In genomic region chr10:43120948-43121290, GRCh38 we compare ENCODE assay signal across 8 cellular contexts. TPM values are rescaled to one million over a fixed set of nuclear protein-coding genes. Genes with fewer than 3 reads are reported as not detected.
DNase-seq lines count a peak whose midpoint lies in the region; ATAC-seq and TF ChIP-seq lines count a peak whose summit lies in the region.

No MANE protein-coding gene starts in this region.

- H3K27ac ChIP-seq in DND-41 (ENCODE audit: low read length) (peak overlapping the region; percentile 43), ovary (no peak overlapping the region)

- H3K79me2 ChIP-seq in DND-41 (ENCODE audit: insufficient read depth, low read length) = no peaks in the 10 kb centered on the region

- TF ChIP-seq POLR2A in ovary (IDR thresholded peaks at IDR 0.05) = no peak

- H2AFZ ChIP-seq in DND-41 (ENCODE audit: low read depth, low read length) = no peak overlapping the region

- peak; percentile 88 for ATAC-seq in DND-41 (ENCODE audit: insufficient read depth, low read depth)
- ATAC-seq in GM21360 (IDR thresholded peaks at IDR 0.05; ENCODE audit: unreplicated experiment) = peak; percentile 86
- peak; percentile 92 for ATAC-seq in HG03565 (IDR thresholded peaks at IDR 0.05; ENCODE audit: unreplicated experiment)

- 76 to 89% (median 83%) methylated on average over 3 of the region's 3 CpGs for WGBS in ovary, 3 donors

- TF ChIP-seq CTCF in DND-41 (IDR thresholded peaks at IDR 0.05; ENCODE audit: borderline replicate concordance, extremely low read depth, low read length, poor library complexity, severe bottlenecking) (no peak), ovary (IDR thresholded peaks at IDR 0.05) (no peak)

- H3K4me1 ChIP-seq in DND-41 (ENCODE audit: insufficient read depth, low read length) (peaks cover 19% of the 10 kb centered on the region), ovary (ENCODE audit: insufficient read depth) (no peaks in the 10 kb centered on the region)

- no peaks in the 10 kb centered on the region for H3K27me3 ChIP-seq in DND-41 (ENCODE audit: insufficient read depth, low read length, poor library complexity)
- no peaks in the 10 kb centered on the region for H3K27me3 ChIP-seq in ovary

- H3K4me3 ChIP-seq in DND-41 (ENCODE audit: low read depth in 1 of 2, low read length in 2 of 2) (no peak overlapping the region), ovary (no peak overlapping the region)

- intact Hi-C loops in ovary (cut with DNase I) = no loop called here

- DNase-seq in DND-41 = peak; percentile 62
- DNase-seq in activated T-cell treated with anti-CD3 and anti-CD28 coated beads for 48 hours (ENCODE audit: low read depth) = peak; percentile 62
- DNase-seq in ovary = peak in 3 of 5 donors; percentile 4 to 21 (median 5)
- DNase-seq in DMS79 treated with DMSO at 0.1 percent for 48 hours (lab: John Stamatoyannopoulos, UW) = no peak
- no peak for DNase-seq in NCI-H526 (lab: John Stamatoyannopoulos, UW)
- DNase-seq in putamen (ENCODE audit: low spot score) = no peak

- H3K4me2 ChIP-seq in DND-41 (ENCODE audit: insufficient read depth, low read length) = no peak overlapping the region

- H3K36me3 ChIP-seq in DND-41 (ENCODE audit: insufficient read depth, low read length) (no peaks in the 10 kb centered on the region), ovary (no peaks in the 10 kb centered on the region)

- H4K20me1 ChIP-seq in DND-41 (ENCODE audit: insufficient read depth, low read length) = no peaks in the 10 kb centered on the region; the same call in 1 of the 2 replicates

- H3K9ac ChIP-seq in DND-41 (ENCODE audit: low read depth, low read length) = no peak overlapping the region

- TF ChIP-seq EP300 in ovary (IDR thresholded peaks at IDR 0.05) = no peak

- H3K9me3 ChIP-seq in DND-41 (ENCODE audit: insufficient read depth, low read length, severe bottlenecking) = no peaks in the 10 kb centered on the region
- H3K9me3 ChIP-seq in ovary = no peaks in the 10 kb centered on the region

RNA-seq across cellular contexts. Expression of gene CSGALNACT2, which starts 17.3 kb away (rescaled TPM):
- 10 to 100 TPM; 17.0 to 27.2 (median 22.3) TPM for total RNA-seq in ovary
- 10 to 100 TPM; 14.8 to 21.8 TPM for polyA plus RNA-seq in ovary

RNA-seq across cellular contexts. Expression of gene RET, which starts 44.0 kb away (rescaled TPM):
- total RNA-seq in ovary = 1 to 10 TPM in 2 of 7 donors, under 1 TPM in 5; 0.12 to 1.6 (median 0.92) TPM
- polyA plus RNA-seq in ovary = under 1 TPM; 0.38 to 0.75 TPM

Comparison
In these comparisons a context has a peak if more than half of its experiments do, and no peak if none do; other contexts are left out.
1. DNase-seq: peak in DND-41 (single experiment), activated T-cell treated with anti-CD3 and anti-CD28 coated beads for 48 hours (single experiment) and ovary (3 of 5); none in DMS79 treated with DMSO at 0.1 percent for 48 hours (single experiment), NCI-H526 (0 of 2) and putamen (single experiment).
2. Peak in every context shown above with its lines, with median percentiles within 50 percentile points of each other: ATAC-seq.